ENCODE assay signal across 8 cellular contexts in the genomic region with DNA sequence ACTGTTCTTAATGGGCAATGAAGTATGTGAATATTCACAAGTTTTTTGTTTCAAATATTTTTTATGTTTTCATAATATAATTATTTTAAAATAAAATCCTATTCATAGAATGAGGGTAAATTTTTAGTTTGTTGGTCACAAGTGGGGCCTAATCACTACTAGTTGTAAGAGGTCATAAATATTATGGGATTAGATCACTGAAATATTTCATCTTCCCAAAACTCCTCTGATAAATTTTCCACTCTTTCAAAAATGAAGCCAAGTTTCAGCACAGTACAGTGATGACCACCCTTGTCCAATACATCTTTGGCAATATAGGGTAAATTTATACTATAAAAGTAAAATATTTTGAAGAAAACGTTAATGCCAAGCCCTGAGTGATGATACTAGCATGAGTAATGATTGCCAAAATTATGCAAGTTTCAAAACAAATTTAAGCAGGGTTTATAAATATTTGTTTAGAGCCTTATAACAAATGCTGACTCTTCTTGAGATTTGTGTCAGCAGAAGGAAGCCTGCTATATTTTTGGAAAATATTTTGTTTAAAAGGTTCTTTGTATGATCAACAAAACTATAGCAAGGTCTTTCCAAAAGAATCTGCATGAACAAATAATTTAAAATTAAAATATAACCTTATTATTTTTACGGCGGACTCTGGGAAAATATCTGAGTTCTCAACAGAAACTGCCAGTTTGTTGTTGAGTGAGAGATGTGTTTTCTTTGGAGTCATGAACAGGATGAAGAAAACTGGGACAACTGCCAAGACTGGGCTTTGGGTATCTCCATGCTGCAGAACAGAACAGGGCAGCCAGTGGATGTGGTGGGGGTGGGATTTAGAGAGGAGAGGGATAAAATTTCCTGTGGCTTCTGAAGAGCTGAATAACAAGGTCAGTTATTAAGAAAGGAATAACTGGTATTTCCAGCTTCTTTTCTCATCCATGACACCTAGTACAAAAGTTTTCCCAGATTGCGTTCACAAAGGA. TPM values are rescaled to one million over a fixed set of nuclear protein-coding genes. Genes with fewer than 3 reads are reported as not detected.
DNase-seq lines count a peak whose midpoint lies in the region; ATAC-seq and TF ChIP-seq lines count a peak whose summit lies in the region.

No MANE protein-coding gene starts in this region.

- H3K27me3 ChIP-seq in SJCRH30 (no peaks in the 10 kb centered on the region), left ventricle myocardium inferior (ENCODE audit: low read depth) (no peaks in the 10 kb centered on the region), stomach (no peaks in the 10 kb centered on the region)

- ATAC-seq in HG03520 (IDR thresholded peaks at IDR 0.05; ENCODE audit: unreplicated experiment) = no peak

- H3K9me3 ChIP-seq in SJCRH30 (replicated peaks) (no peaks in the 10 kb centered on the region), left ventricle myocardium inferior (replicated peaks) (no peaks in the 10 kb centered on the region), stomach (no peaks in the 10 kb centered on the region)

- H3K36me3 ChIP-seq in SJCRH30 (no peaks in the 10 kb centered on the region), left ventricle myocardium inferior (no peaks in the 10 kb centered on the region), stomach (no peaks in the 10 kb centered on the region)

- TF ChIP-seq EP300 in stomach (IDR thresholded peaks at IDR 0.05) = no peak

- H3K27ac ChIP-seq in SJCRH30 (no peak overlapping the region), left ventricle myocardium inferior (replicated peaks) (peak overlapping the region; percentile 18), stomach (peak overlapping the region in 3 of 5 donors; percentile 48 to 60 (median 52))

- WGBS in stomach, 5 donors = 52 to 65% (median 60%) methylated on average over 4 of the region's 4 CpGs

- TF ChIP-seq CTCF in left ventricle myocardium inferior (IDR thresholded peaks at IDR 0.05; ENCODE audit: borderline replicate concordance) (no peak), stomach (IDR thresholded peaks at IDR 0.05) (no peak)

- H3K4me1 ChIP-seq in SJCRH30 (peaks cover 13% of the 10 kb centered on the region), left ventricle myocardium inferior (peaks cover 29% of the 10 kb centered on the region), stomach (peaks cover 15 to 38% (median 22%) of the 10 kb centered on the region in 4 donors)

- DNase-seq in NCI-H146 (lab: John Stamatoyannopoulos, UW) = peak; percentile 27
- no peak for DNase-seq in NCI-H146 treated with DMSO at 0.1 percent for 48 hours (lab: John Stamatoyannopoulos, UW; ENCODE audit: unreplicated experiment)
- DNase-seq in SJCRH30 = peak; percentile 83 to 94
- no peak for DNase-seq in left ventricle myocardium inferior
- no peak for DNase-seq in stomach
- no peak for DNase-seq in NCI-H1694 (lab: John Stamatoyannopoulos, UW)
- DNase-seq in activated CD4-positive, alpha-beta T cell treated with anti-CD3 and anti-CD28 coated beads for 1 hour = no peak

- intact Hi-C loops in left ventricle myocardium inferior (cut with micrococcal nuclease) (loop anchor here (10.0 kb wide), 1 partner anchor 79 kb away; the partner anchor contains the start of gene TM4SF4), stomach (cut with DNase I; ENCODE audit: low total_unique reads) (no loop called here)

- H3K4me3 ChIP-seq in SJCRH30 (no peak overlapping the region), left ventricle myocardium inferior (no peak overlapping the region), stomach (no peak overlapping the region)

- no peak for TF ChIP-seq POLR2A in stomach (IDR thresholded peaks at IDR 0.05)

RNA-seq across cellular contexts. Expression of gene TM4SF1, which starts 17.9 kb away (rescaled TPM):
- total RNA-seq in SJCRH30 (2014; rRNA removed; shearing (Covaris generic)) = 5.4 and 5.7 TPM in 2 replicates
- total RNA-seq in left ventricle myocardium inferior (103 TPM), stomach (100 to 1,000 TPM in 2 of 5 donors, 10 to 100 TPM in 3; 29.8 to 468 (median 57.6) TPM)
- polyA plus RNA-seq in stomach = 100 to 1,000 TPM in 1 of 3 donors, 10 to 100 TPM in 2; 82.8 to 160 (median 97.2) TPM

Comparison
In these comparisons a context has a peak if more than half of its experiments do, and no peak if none do; other contexts are left out.
1. DNase-seq: peak in NCI-H146 (single experiment) and SJCRH30 (2 of 2); none in NCI-H146 treated with DMSO at 0.1 percent for 48 hours (single experiment), left ventricle myocardium inferior (single experiment), stomach (single experiment), NCI-H1694 (single experiment) and activated CD4-positive, alpha-beta T cell treated with anti-CD3 and anti-CD28 coated beads for 1 hour (single experiment).